ENCODE assay signal across 27 cellular contexts in the genomic region with DNA sequence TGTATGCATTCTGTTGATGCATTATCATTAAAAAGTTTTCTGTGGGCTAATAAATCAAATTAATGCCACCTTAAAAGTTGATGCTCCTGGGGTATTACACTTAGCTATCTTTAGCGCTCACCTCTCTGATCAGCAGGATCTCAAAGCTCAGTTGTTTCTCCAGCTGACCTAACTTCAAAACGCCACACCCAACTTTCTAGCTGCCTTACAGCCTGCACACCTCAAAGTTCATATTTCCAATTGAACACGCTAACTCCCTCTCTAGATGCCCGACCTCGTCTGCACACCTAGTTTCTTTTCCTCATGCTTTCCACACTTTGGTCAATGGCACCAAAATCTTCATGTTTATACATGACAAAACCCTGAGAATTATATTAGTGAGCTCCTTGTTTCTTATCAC.
"Had no signal": no experiment of that assay in that cellular context is flagged by ENCODE, and none has a peak within 500 bp of the region (broad histone marks: within the 10 kb centered on the region; RNA-seq: fewer than 3 reads in every experiment).

No MANE protein-coding gene starts in this region.

- H3K9me3 ChIP-seq: adrenal gland, breast epithelium, MG63 had no signal

- H3K9ac ChIP-seq: KMS-11 had no signal

- H3K27ac ChIP-seq: adrenal gland, breast epithelium, KMS-11, WERI-Rb-1 had no signal

- DNase-seq: activated CD4-positive, alpha-beta memory T cell treated with anti-CD3 and anti-CD28 coated beads, Interleukin-2, amount 10 ng/mL, durations not matched to agents 7 days and 5 days; activated CD4-positive, alpha-beta T cell treated with anti-CD3 and anti-CD28 coated beads for 36 hours; activated CD4-positive, alpha-beta T cell treated with anti-CD3 and anti-CD28 coated beads, Interleukin-2, amount 50 U/mL, for 1 hour; activated gamma-delta T cell treated with Interleukin-2 at 50 U/mL for 16 hours; activated naive CD4-positive, alpha-beta T cell treated with anti-CD3 and anti-CD28 coated beads, Interleukin-2, amount 10 ng/mL, durations not matched to agents 7 days and 5 days; activated naive CD8-positive, alpha-beta T cell treated with anti-CD3 and anti-CD28 coated beads, Interleukin-2, amount 10 ng/mL, durations not matched to agents 7 days and 5 days; activated T-cell treated with anti-CD3 and anti-CD28 coated beads for 4 hours; activated T-cell treated with anti-CD3 and anti-CD28 coated beads, Interleukin-2, amount 50 U/mL, for 72 hours; adrenal gland; anterior cingulate cortex; caudate nucleus; MG63; MV-4-11; NCI-H1092 treated with DMSO at 0.1 percent for 48 hours; NCI-H1417 treated with DMSO at 0.1 percent for 48 hours; NCI-H1694; NCI-H2029; NCI-H2107; NCI-H2171 treated with DMSO at 0.1 percent for 48 hours; NCI-H226; NCI-H526; NCI-H774; SIG-M5; T-helper 1 cell; WERI-Rb-1 had no signal

- H3K4me3 ChIP-seq: adrenal gland, breast epithelium, MG63 had no signal

- ATAC-seq: activated CD4-positive, alpha-beta T cell treated with anti-CD3 and anti-CD28 coated beads for 36 hours; activated T-cell treated with anti-CD3 and anti-CD28 coated beads, Interleukin-2, amount 50 U/mL, for 72 hours had no signal

- H3K27me3 ChIP-seq: adrenal gland, breast epithelium, MG63 had no signal

- H3K36me3 ChIP-seq: adrenal gland, breast epithelium, MG63, WERI-Rb-1 had no signal

- H3K4me2 ChIP-seq: KMS-11 had no signal

- H3K4me1 ChIP-seq: adrenal gland, breast epithelium had no signal
